1 cellular context compared by ENCODE assay signal in the genomic region with DNA sequence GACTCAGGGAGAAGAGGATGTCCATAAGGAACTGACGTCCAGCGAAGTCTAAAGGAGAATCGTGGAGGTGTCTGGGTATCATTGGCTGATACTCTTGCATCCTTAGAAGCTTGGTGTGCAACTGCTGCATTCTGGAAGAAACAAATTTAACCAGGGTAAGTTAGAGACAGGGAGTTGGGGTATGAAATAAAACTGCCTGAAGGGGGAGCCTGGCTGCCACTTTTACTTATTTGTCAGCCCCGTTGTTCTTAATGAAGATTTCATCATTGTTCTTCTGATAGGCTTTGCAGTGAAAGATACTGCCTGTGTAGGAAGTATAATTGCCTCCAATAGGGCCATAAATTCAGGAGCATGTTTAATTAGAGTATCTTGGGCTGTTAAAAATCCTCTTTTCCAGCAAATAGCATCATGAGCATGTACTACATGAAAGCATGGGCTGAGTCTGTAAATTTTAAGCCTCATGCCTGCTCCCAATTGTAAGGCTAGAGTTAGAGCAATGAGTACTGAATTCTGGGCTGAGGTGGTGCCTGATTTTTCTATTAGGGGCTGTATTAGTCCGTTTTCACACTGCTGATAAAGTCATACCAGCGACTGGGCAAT.
TF ChIP-seq lines count a peak whose summit lies in the region.

No MANE protein-coding gene starts in this region.

TF ChIP-seq in liver, 16 proteins besides CTCF, POLR2A, EP300 and RAD21 (continued from another document):
- TF ChIP-seq, protein P1, sequence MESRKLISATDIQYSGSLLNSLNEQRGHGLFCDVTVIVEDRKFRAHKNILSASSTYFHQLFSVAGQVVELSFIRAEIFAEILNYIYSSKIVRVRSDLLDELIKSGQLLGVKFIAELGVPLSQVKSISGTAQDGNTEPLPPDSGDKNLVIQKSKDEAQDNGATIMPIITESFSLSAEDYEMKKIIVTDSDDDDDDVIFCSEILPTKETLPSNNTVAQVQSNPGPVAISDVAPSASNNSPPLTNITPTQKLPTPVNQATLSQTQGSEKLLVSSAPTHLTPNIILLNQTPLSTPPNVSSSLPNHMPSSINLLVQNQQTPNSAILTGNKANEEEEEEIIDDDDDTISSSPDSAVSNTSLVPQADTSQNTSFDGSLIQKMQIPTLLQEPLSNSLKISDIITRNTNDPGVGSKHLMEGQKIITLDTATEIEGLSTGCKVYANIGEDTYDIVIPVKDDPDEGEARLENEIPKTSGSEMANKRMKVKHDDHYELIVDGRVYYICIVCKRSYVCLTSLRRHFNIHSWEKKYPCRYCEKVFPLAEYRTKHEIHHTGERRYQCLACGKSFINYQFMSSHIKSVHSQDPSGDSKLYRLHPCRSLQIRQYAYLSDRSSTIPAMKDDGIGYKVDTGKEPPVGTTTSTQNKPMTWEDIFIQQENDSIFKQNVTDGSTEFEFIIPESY (IDR thresholded peaks at IDR 0.05) = no peak
- no peak for TF ChIP-seq GABPA (IDR thresholded peaks at IDR 0.05 in 1 of 2, conservative IDR thresholded peaks at IDR 0.05 in 1 of 2)
